ENCODE assay signal across 9 cellular contexts in the genomic region with DNA sequence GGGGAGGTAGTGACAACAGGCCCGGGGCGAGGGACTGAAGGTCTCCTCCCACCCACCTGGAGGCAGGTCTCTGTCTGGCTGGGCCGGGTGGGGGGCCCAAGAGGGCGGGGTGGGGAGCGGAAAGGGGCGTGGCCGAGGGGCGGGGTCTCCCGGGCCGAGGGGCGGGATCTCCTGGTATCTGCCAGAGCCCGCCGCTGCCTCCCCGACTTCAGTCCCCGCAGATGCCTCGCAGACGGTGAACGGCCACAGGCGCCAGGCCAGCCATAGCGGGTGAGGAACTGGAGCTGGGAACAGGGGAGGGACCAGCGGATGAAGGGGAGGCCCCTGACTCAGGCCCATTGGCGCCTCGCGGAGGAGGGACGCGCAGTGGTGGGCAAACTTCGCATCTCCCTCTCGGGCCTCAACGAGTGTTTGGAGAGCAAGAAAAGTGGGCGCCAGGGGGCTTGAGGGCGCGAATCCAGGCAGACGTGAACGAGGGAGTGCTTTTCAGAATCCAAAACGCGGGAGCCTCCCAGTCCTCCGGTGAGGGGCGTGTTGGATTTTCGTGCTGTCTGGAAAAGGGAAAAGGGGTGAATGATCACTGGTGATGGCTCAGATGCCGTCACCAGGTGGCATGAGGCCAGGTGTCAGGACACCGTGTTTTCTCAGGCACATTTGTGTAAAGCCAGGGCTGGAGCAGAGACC. TPM values are rescaled to one million over a fixed set of nuclear protein-coding genes. Genes with fewer than 3 reads are reported as not detected.
DNase-seq lines count a peak whose midpoint lies in the region; ATAC-seq, FAIRE-seq and TF ChIP-seq lines count a peak whose summit lies in the region.
"Had no signal": no experiment of that assay in that cellular context is flagged by ENCODE, and none has a peak within 500 bp of the region (broad histone marks: within the 10 kb centered on the region; RNA-seq: fewer than 3 reads in every experiment).

A gene with protein sequence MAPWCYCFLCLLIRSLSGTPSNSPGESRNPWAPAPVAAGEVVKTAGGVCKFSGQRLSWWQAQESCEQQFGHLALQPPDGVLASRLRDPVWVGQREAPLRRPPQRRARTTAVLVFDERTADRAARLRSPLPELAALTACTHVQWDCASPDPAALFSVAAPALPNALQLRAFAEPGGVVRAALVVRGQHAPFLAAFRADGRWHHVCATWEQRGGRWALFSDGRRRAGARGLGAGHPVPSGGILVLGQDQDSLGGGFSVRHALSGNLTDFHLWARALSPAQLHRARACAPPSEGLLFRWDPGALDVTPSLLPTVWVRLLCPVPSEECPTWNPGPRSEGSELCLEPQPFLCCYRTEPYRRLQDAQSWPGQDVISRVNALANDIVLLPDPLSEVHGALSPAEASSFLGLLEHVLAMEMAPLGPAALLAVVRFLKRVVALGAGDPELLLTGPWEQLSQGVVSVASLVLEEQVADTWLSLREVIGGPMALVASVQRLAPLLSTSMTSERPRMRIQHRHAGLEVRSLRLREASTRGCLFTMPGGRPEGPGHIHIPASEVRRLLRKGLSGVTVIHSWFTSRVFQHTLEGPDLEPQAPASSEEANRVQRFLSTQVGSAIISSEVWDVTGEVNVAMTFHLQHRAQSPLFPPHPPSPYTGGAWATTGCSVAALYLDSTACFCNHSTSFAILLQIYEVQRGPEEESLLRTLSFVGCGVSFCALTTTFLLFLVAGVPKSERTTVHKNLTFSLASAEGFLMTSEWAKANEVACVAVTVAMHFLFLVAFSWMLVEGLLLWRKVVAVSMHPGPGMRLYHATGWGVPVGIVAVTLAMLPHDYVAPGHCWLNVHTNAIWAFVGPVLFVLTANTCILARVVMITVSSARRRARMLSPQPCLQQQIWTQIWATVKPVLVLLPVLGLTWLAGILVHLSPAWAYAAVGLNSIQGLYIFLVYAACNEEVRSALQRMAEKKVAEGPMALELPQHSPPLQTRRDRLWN (plus strand): TSS at position 211 of the 684 bp plus-strand sequence. CDS start 1,216 bp downstream, outside the sequence.

- POLR2A ChIA-PET in AG04450 (lab: Yijun Ruan, JAX), result no interaction called here
- POLR2A ChIA-PET in GM12878 (lab: Charles Lee), result no interaction called here

- no peak for TF ChIP-seq EP300 in GM12878 (IDR thresholded peaks at IDR 0.05; ENCODE audit: borderline replicate concordance in 1 of 2, control insufficient read depth in 1 of 2, low read depth in 2 of 2, low read length in 2 of 2)

- TF ChIP-seq CTCF in AG04450 (IDR thresholded peaks at IDR 0.05; ENCODE audit: low read depth, low read length), result no peak
- peak in 1 of 2 experiments; percentile 12; a peak in 1 of 4 replicates for TF ChIP-seq CTCF in GM23338 (conservative IDR thresholded peaks at IDR 0.05; ENCODE audit: low read depth in 2 of 2)
- TF ChIP-seq CTCF in GM12878 (IDR thresholded peaks at IDR 0.05 in 2 of 3, conservative IDR thresholded peaks at IDR 0.05 in 1 of 3; ENCODE audit: control insufficient read depth in 2 of 3, extremely low read depth in 1 of 3, insufficient read depth in 1 of 3, low read depth in 3 of 3, low read length in 3 of 3), result no peak

- BruUV-seq in GM12878 (replicated peaks; lab: Mats Ljungman, UMichigan), result no TSS peak

- H3K4me1 ChIP-seq in GM23338 (ENCODE audit: insufficient read depth), result 0 out of 2 replicates have a peak, but pooled peaks cover 8% of the 10 kb centered on the region
- H3K4me1 ChIP-seq in GM12878 (ENCODE audit: control insufficient read depth, insufficient read depth, low read length), result no peaks in the 10 kb centered on the region

- H3K27me3 Mint-ChIP-seq in GM23338 (ENCODE audit: insufficient read depth, low read depth, poor library complexity), result peaks cover 30% of the 10 kb centered on the region

- SMC1A ChIA-PET in GM12878 (lab: Charles Lee; ENCODE audit: uncharacterized antibody, unreplicated experiment), result no interaction called here

- no peaks in the 10 kb centered on the region for H4K20me1 ChIP-seq in GM23338 (replicated peaks; ENCODE audit: insufficient read depth)
- no peaks in the 10 kb centered on the region for H4K20me1 ChIP-seq in GM12878 (ENCODE audit: control insufficient read depth, insufficient read depth)

- peak within 1 kb of the TSS; percentile 93 for H2AFZ ChIP-seq in GM23338
- H2AFZ ChIP-seq in GM12878 (ENCODE audit: control insufficient read depth, low read depth, low read length), result no peak within 1 kb of the TSS

- peaks cover 16% of the 10 kb centered on the region for H3K4me1 Mint-ChIP-seq in GM23338

- TF ChIP-seq RAD21 in GM12878 (IDR thresholded peaks at IDR 0.05; ENCODE audit: insufficient read depth, low read depth, low read length), result no peak

- H3K4me3 Mint-ChIP-seq in GM23338, result peak within 1 kb of the TSS; percentile 74

- 0 out of 2 replicates have a peak, but pooled peaks cover 9% of the 10 kb centered on the region for H3F3A ChIP-seq in GM23338 (replicated peaks; ENCODE audit: low read depth)

- H3K9ac ChIP-seq in GM12878 (ENCODE audit: control insufficient read depth, insufficient read depth, low read length), result no peak within 1 kb of the TSS

- H3K27ac Mint-ChIP-seq in GM23338, result no peak within 1 kb of the TSS

- H3K27me3 ChIP-seq in AG04450 (ENCODE audit: control insufficient read depth, insufficient read depth, low read length) (peaks cover 46% of the 10 kb centered on the region), GM23338 (ENCODE audit: insufficient read depth) (peaks cover 27% of the 10 kb centered on the region), GM12878 (replicated peaks in 1 of 2; ENCODE audit: control insufficient read depth in 2 of 2, insufficient read depth in 2 of 2, low read length in 1 of 2) (peaks cover 5 to 9% of the 10 kb centered on the region in 2 experiments; a peak in 3 of 4 replicates)

- intact Hi-C loops in GM12878 (cut with micrococcal nuclease; ENCODE audit: unreplicated experiment), result no loop called here

- no peak for FAIRE-seq in GM12878 (lab: Jason Lieb, UNC)

- no peaks in the 10 kb centered on the region; the same call in 2 of the 3 replicates for H3K9me3 Mint-ChIP-seq in GM23338

- no peak for TF ChIP-seq POLR2A in GM12878 (IDR thresholded peaks at IDR 0.05; ENCODE audit: low read depth, low read length)

- H3K36me3 ChIP-seq in GM23338 (ENCODE audit: insufficient read depth), result no peaks in the 10 kb centered on the region
- H3K36me3 ChIP-seq in GM12878 (ENCODE audit: control insufficient read depth in 2 of 2, insufficient read depth in 2 of 2, low read length in 1 of 2), result no peaks in the 10 kb centered on the region

- DNase-seq in AG04450 (ENCODE audit: low read depth, low spot score) (no peak), GM23338 (ENCODE audit: low spot score) (peak; percentile 94), GM12878 (ENCODE audit: low read depth, low spot score) (no peak), left kidney (ENCODE audit: low read depth, low spot score) (peak; percentile 80), GM19240 (ENCODE audit: insufficient read length, low spot score) (no peak), NCI-H446 (lab: John Stamatoyannopoulos, UW) (no peak), C1 segment of cervical spinal cord (lab: John Stamatoyannopoulos, UW) (no peak)

- H3K4me2 ChIP-seq in GM23338, result peak within 1 kb of the TSS; percentile 92
- H3K4me2 ChIP-seq in GM12878 (ENCODE audit: control insufficient read depth, insufficient read depth), result peak within 1 kb of the TSS; percentile 13; the same call in 1 of the 2 replicates

- H3K4me3 ChIP-seq in AG04450 (ENCODE audit: low read depth, low read length) (peak within 1 kb of the TSS; percentile 25), GM23338 (peak within 1 kb of the TSS; percentile 67), GM12878 (no peak within 1 kb of the TSS)

- no peaks in the 10 kb centered on the region for H3K79me2 ChIP-seq in GM23338 (replicated peaks; ENCODE audit: insufficient read depth)
- H3K79me2 ChIP-seq in GM12878 (ENCODE audit: control insufficient read depth, insufficient read depth, low read length), result no peaks in the 10 kb centered on the region

- RAD21 ChIA-PET in GM12878 (lab: Charles Lee; ENCODE audit: unreplicated experiment), result no interaction called here

- H3K27ac ChIP-seq in AG04450 (ENCODE audit: low read depth, low read length) (no peak within 1 kb of the TSS), GM23338 (ENCODE audit: low read depth) (no peak within 1 kb of the TSS), GM12878 (ENCODE audit: control insufficient read depth, insufficient read depth) (no peak within 1 kb of the TSS)

- H3K9me3 ChIP-seq in AG04450 (ENCODE audit: control insufficient read depth, insufficient read depth, low read length) (peaks cover 8% of the 10 kb centered on the region; the same call in 1 of the 2 replicates), GM12878 (replicated peaks; ENCODE audit: control insufficient read depth, insufficient read depth, low read length) (no peaks in the 10 kb centered on the region)

- no peaks in the 10 kb centered on the region for H3K36me3 Mint-ChIP-seq in GM23338 (ENCODE audit: low read depth)

- H3K9me2 ChIP-seq in GM23338 (ENCODE audit: insufficient read depth), result no peaks in the 10 kb centered on the region

- in situ Hi-C loops in GM12878 (cut with MboI), result no loop called here

- CTCF ChIA-PET in AG04450 (lab: Charles Lee) (no interaction called here), GM12878 (lab: Yijun Ruan, JAX) (interaction anchor here (0.7 kb wide), 1 partner anchor 44 kb away, joined by 4 read pairs; no protein-coding TSS in a partner anchor)

- ATAC-seq in GM23338, result peak; percentile 84
- ATAC-seq in GM12878, result peak; percentile 50
- ATAC-seq in HG02885 (IDR thresholded peaks at IDR 0.05; ENCODE audit: poor library complexity, unreplicated experiment), result no peak

- 33% methylated on average over 41 of the region's 41 CpGs for WGBS in GM12878 (ENCODE audit: insufficient coverage, insufficient replicate concordance, low lambda C conversion rate, missing lambda C conversion rate)

TF ChIP-seq in GM12878, 131 proteins besides CTCF, POLR2A, EP300 and RAD21 (continues in another document):
- no peak for TF ChIP-seq ZBED1 (IDR thresholded peaks at IDR 0.05; ENCODE audit: borderline replicate concordance)

RNA-seq across cellular contexts. Expression of the gene that starts here (rescaled TPM):
- polyA plus RNA-seq in AG04450 (2011; rRNA removed), result not detected in 2 replicates
- not detected in 2 replicates for polyA minus RNA-seq in AG04450 (2011; rRNA and poly(A)+ RNA removed)
- 0.45 TPM in 1 of 2 replicates, not detected in the other for total RNA-seq in GM23338 (2014; rRNA removed; shearing (Covaris generic))
- 0.78 and 0.89 TPM in 2 replicates for polyA plus RNA-seq in GM23338 (2016; fragmentation: Nextera tagmentation; extraction: Ambion mirVana)
- total RNA-seq in GM12878 (2013; cell fraction: nucleolus; rRNA removed), result not detected in 2 replicates
- not detected in 2 replicates for total RNA-seq in GM12878 (2014; rRNA removed)
- total RNA-seq in GM12878 (2014; rRNA removed; fragmentation: Illumina TruSeq; extraction: Trizol), result not detected in 2 replicates
- not detected in 2 replicates for total RNA-seq in GM12878 (2021)
- not detected for polyA plus RNA-seq in GM12878 (2011; ENCODE audit: low read depth)
- polyA plus RNA-seq in GM12878 (2011; rRNA removed), result not detected in 2 replicates
- polyA plus RNA-seq in GM12878 (2011; cell fraction: cytosol; rRNA removed), result not detected in 2 replicates
- polyA plus RNA-seq in GM12878 (2011; cell fraction: nucleus; rRNA removed), result not detected in 2 replicates
- not detected in 2 replicates for polyA plus RNA-seq in GM12878 (2012)
- polyA plus RNA-seq in GM12878 (2014; fragmentation: Illumina TruSeq; extraction: Trizol), result not detected in 2 replicates
- polyA plus RNA-seq in GM12878 (2014; fragmentation: Nextera tagmentation; extraction: Ambion mirVana), result not detected
- not detected in 2 replicates for polyA plus RNA-seq in GM12878 (2014; rRNA removed)
- not detected for polyA plus RNA-seq in GM12878 (2016; fragmentation: Nextera tagmentation; extraction: Ambion mirVana)
- not detected in 2 replicates for polyA minus RNA-seq in GM12878 (2011; rRNA and poly(A)+ RNA removed)
- not detected in 2 replicates for polyA minus RNA-seq in GM12878 (2011; cell fraction: cytosol; rRNA and poly(A)+ RNA removed)
- not detected in 2 replicates for polyA minus RNA-seq in GM12878 (2011; cell fraction: nucleus; rRNA and poly(A)+ RNA removed)
- total RNA-seq: T-helper 2 cell treated with Interferon-gamma antibody and Interleukin-4, amounts not matched to agents 100 ng/mL and 5 ng/mL, for 36 hours had no signal

Comparison
In these comparisons a context has a peak if more than half of its experiments do, and no peak if none do; other contexts are left out.
1. Peak in DNase-seq, ATAC-seq, H3K4me3 ChIP-seq and H3K4me2 ChIP-seq in GM23338; RNA of the gene not detected or under 1 TPM.
2. Peak in ATAC-seq and H3K4me2 ChIP-seq in GM12878; RNA of the gene not detected or under 1 TPM.